12 cellular contexts compared by ENCODE assay signal in the genomic region with DNA sequence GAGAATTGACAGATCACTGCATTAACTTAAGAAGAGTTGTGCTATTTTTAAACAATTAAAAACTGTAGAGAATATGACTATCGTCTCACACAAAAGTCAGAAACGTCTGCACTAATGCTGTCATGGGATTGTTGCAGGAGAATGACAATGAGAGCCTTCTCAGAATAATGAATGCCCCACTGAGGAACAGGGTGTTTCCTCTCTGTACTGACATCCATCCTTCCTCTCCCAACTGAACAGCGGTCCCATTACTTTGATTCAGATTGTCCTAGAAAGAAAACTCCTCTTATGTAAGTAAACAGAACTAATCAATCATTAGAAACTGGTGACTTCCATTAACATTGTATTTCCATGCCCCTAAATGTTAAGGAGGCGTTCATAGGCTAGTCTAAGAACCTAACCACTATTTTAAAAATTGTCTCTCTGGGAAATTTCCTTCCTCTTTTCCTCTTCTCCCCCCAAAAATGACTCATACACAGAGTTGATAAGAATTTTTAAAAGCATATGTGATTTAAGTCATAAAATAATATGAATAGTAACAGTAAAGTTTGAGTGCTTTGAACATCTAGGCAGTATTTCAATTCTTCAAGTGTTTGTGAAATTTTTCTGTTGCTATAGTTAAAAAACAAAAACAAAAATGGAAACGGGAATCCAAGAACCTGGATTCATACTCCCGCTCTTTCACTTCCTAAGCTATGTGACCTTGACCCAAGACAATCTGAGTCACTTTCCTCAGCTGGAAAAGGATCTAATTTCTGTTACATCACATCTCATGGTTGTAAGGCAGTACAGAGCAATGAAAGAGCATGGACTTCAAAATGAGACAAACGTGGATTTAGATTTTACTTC. TPM values are rescaled to one million over a fixed set of nuclear protein-coding genes. Genes with fewer than 3 reads are reported as not detected.
DNase-seq lines count a peak whose midpoint lies in the region; TF ChIP-seq lines count a peak whose summit lies in the region.
"Had no signal": no experiment of that assay in that cellular context is flagged by ENCODE, and none has a peak within 500 bp of the region (broad histone marks: within the 10 kb centered on the region; RNA-seq: fewer than 3 reads in every experiment).

No MANE protein-coding gene starts in this region.

- H3K9me3 ChIP-seq in muscle layer of duodenum (ENCODE audit: control insufficient read depth in 1 of 2, low read length in 2 of 2) = no peaks in the 10 kb centered on the region

- no peak for TF ChIP-seq POLR2A in NB4 (IDR thresholded peaks at IDR 0.05; ENCODE audit: extremely low read depth, insufficient read length)

- CTCF ChIA-PET in HEK293T (lab: Yijun Ruan, JAX) = no interaction called here

- no peaks in the 10 kb centered on the region for H3K27me3 ChIP-seq in muscle layer of duodenum (ENCODE audit: low read depth, low read length)

- POLR2A ChIA-PET in HEK293T (lab: Yijun Ruan, JAX) = no interaction called here

- TF ChIP-seq CTCF in NB4 (IDR thresholded peaks at IDR 0.05; ENCODE audit: low read depth, low read length) (no peak), GM20000 (IDR thresholded peaks at IDR 0.05; ENCODE audit: extremely low read depth, missing control alignments) (no peak)

- H3K4me1 ChIP-seq in muscle layer of duodenum (ENCODE audit: control insufficient read depth in 1 of 2, insufficient read depth in 2 of 2, low read length in 2 of 2) = no peaks in the 10 kb centered on the region

- DNase-seq in AG20443 (ENCODE audit: low spot score) (peak; percentile 70), NB4 (ENCODE audit: low read depth) (peak; percentile 28), dermis blood vessel endothelial cell (peak; percentile 93), GM20000 (ENCODE audit: low spot score) (no peak), Ammon's horn (ENCODE audit: low spot score) (no peak), NCI-H2029 treated with DMSO at 0.1 percent for 48 hours (lab: John Stamatoyannopoulos, UW) (no peak), HEK293T (ENCODE audit: extremely low spot score) (no peak)
- DNase-seq: activated gamma-delta T cell, endodermal cell, NCI-H526 treated with DMSO at 0.1 percent for 48 hours, T-helper 9 cell had no signal

- no peaks in the 10 kb centered on the region for H3K36me3 ChIP-seq in muscle layer of duodenum (ENCODE audit: control insufficient read depth in 1 of 2, insufficient read depth in 2 of 2, low read length in 2 of 2)

- H3K4me3 ChIP-seq in NB4 (ENCODE audit: low read depth, low read length) (no peak overlapping the region), muscle layer of duodenum (ENCODE audit: low read depth in 1 of 2, low read length in 2 of 2) (no peak overlapping the region)

- H3K27ac ChIP-seq in muscle layer of duodenum (ENCODE audit: low read length) = peak overlapping the region; percentile 14

TF ChIP-seq in HEK293T, 16 proteins besides CTCF, POLR2A, EP300 and RAD21:
- no peak for TF ChIP-seq CTBP1 (IDR thresholded peaks at IDR 0.05; ENCODE audit: borderline replicate concordance)
- TF ChIP-seq LEF1 (IDR thresholded peaks at IDR 0.05; ENCODE audit: borderline replicate concordance) = no peak
- no peak for TF ChIP-seq BHLHE40 (IDR thresholded peaks at IDR 0.05; ENCODE audit: borderline replicate concordance)
- no peak for TF ChIP-seq ZNF384 (IDR thresholded peaks at IDR 0.05)
- no peak for TF ChIP-seq FOXK2 (IDR thresholded peaks at IDR 0.05)
- TF ChIP-seq SUZ12 (IDR thresholded peaks at IDR 0.05) = no peak
- no peak for TF ChIP-seq FOXA1 (IDR thresholded peaks at IDR 0.05)
- no peak for TF ChIP-seq HDGF (IDR thresholded peaks at IDR 0.05; ENCODE audit: borderline replicate concordance)

RNA-seq across cellular contexts. Expression of a gene that starts 12.7 kb away (rescaled TPM):
- total RNA-seq in dermis blood vessel endothelial cell = under 0.01 and 0.17 TPM in 2 replicates

Comparison
In these comparisons a context has a peak if more than half of its experiments do, and no peak if none do; other contexts are left out.
1. DNase-seq: peak in AG20443 (single experiment), NB4 (single experiment) and dermis blood vessel endothelial cell (single experiment); none in GM20000 (single experiment), Ammon's horn (single experiment), NCI-H2029 treated with DMSO at 0.1 percent for 48 hours (single experiment) and HEK293T (single experiment).